Comparison of ENCODE assay signal across 1 cellular context in genomic region chr1:201520046-201520575, GRCh38. TPM values are rescaled to one million over a fixed set of nuclear protein-coding genes. Genes with fewer than 3 reads are reported as not detected.
"Had no signal": no experiment of that assay in that cellular context is flagged by ENCODE, and none has a peak within 500 bp of the region (broad histone marks: within the 10 kb centered on the region; RNA-seq: fewer than 3 reads in every experiment).

No MANE protein-coding gene starts in this region.

RNA-seq across cellular contexts. Expression of gene PHLDA3, which starts 51.1 kb away (rescaled TPM):
- total RNA-seq: OCI-LY7 had no signal
